ENCODE assay signal across 6 cellular contexts in the genomic region with DNA sequence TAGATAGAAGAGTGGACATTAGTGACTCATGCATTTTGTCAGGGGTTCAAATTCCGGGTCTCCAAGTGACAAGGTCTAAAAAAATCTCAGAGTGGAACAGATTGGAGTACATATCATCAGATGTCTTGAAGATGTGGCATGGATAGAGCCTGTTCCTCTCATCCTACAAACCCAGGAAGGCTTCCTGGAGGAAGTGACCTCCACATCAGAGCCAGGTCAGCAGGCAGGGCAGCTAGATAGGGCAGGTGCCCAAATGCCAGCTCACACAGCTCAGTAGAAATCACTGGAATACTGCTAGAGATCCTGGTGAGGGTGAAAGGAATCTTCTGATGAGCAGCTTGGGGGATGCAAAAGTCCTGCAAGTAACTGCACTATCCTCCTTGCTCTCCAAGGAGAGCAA.
"Had no signal": no experiment of that assay in that cellular context is flagged by ENCODE, and none has a peak within 500 bp of the region (broad histone marks: within the 10 kb centered on the region; RNA-seq: fewer than 3 reads in every experiment).

No MANE protein-coding gene starts in this region.

- FAIRE-seq: HTR-8/SVneo had no signal

- H3K9ac ChIP-seq: KMS-11 had no signal

- H3K4me2 ChIP-seq: KMS-11 had no signal

- H3K27ac ChIP-seq: HL-60, KMS-11 had no signal

- DNase-seq: IMR-90, KBM-7, KG1 had no signal
